In the genomic region with DNA sequence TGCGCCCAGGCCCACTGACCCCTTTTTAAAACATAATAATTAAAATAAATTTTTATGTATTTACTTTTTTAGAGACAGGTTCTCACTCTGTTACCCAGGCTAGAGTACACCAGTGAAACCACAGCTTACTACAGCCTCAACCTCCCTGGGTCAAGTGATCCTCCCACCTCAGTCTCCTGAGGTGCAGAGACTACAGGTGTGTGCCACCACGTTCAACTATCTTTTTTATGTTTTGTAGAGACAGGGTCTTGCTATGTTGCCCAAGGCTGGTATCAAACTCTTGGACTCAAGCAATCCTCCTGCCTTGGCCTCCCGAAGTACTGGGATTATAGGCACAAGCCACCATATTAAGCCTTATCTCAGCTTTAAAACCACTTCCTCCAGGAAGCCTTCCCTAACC, we compare ENCODE assay signal across 12 cellular contexts.
"Had no signal": no experiment of that assay in that cellular context is flagged by ENCODE, and none has a peak within 500 bp of the region (broad histone marks: within the 10 kb centered on the region; RNA-seq: fewer than 3 reads in every experiment).

No MANE protein-coding gene starts in this region.

- H3K27me3 ChIP-seq: cardiac muscle cell, testis had no signal

- ATAC-seq: activated T-cell treated with anti-CD3 and anti-CD28 coated beads, Interleukin-2, amount 50 U/mL, for 72 hours; mucosa of descending colon had no signal

- H3K4me3 ChIP-seq: cardiac muscle cell, mucosa of descending colon, testis had no signal

- H3K9me3 ChIP-seq: mucosa of descending colon, testis had no signal

- DNase-seq: activated CD4-positive, alpha-beta memory T cell treated with anti-CD3 and anti-CD28 coated beads for 36 hours; activated CD4-positive, CD25-positive, alpha-beta regulatory T cell treated with anti-CD3 and anti-CD28 coated beads, Interleukin-2, amount 50 U/mL, for 72 hours; activated gamma-delta T cell treated with Interleukin-2 at 50 U/mL for 16 hours; activated T-cell treated with anti-CD3 and anti-CD28 coated beads, Interleukin-2, amount 50 U/mL, for 72 hours; effector CD4-positive, alpha-beta T cell; occipital lobe; stimulated activated CD4-positive, alpha-beta T cell treated with anti-CD3 and anti-CD28 coated beads, Interleukin-4, amount 100 ng/mL, for 1 hour; stimulated activated CD8-positive, alpha-beta memory T cell treated with anti-CD3 and anti-CD28 coated beads, Interleukin-4, amount 100 ng/mL, for 48 hours; SW 1271; testis had no signal

- H3K36me3 ChIP-seq: cardiac muscle cell had no signal
